8 cellular contexts compared by ENCODE assay signal in the genomic region with DNA sequence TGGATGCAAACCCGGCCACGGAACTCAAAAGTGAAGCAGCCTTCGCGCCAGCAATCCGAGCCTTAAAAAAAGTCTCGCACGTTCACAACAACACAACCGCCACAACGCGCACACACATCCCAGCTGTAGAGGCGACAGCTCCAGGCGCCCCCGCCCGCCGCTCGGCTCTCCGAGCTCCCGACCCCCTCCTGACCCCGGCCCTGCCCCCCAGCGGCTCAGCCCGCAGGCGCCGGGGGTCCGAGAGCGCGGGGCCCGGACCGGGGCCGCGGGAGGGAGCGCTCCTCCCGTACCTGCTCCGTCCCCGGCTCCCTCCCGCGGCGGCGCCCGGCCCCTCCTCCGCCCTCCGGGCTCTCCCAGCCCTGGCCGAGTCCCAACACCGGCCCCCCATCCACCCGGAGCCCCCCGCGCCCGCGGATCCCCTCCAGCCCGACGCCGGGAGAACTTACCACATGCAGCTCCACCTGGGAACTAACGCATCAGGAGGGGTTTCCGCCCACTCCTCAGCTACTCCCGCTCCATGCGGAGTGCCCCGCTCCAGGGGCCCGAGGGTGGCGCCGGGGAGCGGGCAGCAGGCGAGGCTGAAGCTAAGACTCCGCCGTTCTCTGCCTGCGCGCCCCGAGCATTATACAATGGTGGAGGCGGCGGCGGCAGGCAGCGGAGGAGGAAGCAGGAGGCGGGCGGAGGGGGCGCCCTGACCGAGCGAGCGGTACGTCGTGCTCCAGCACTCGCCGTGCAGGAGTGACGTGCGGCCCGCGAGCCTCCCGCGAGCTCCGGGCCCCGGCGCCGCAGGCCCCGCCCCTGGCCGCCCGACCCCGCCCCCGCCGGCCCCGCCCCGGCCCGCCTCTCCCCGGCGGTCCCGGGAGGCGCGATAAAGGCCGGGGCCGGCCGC. TPM values are rescaled to one million over a fixed set of nuclear protein-coding genes. Genes with fewer than 3 reads are reported as not detected.
A peak's percentile ranks its signal among the peaks of the same experiment; 100 is the strongest.
DNase-seq lines count a peak whose midpoint lies in the region; ATAC-seq and TF ChIP-seq lines count a peak whose summit lies in the region.

A gene with protein sequence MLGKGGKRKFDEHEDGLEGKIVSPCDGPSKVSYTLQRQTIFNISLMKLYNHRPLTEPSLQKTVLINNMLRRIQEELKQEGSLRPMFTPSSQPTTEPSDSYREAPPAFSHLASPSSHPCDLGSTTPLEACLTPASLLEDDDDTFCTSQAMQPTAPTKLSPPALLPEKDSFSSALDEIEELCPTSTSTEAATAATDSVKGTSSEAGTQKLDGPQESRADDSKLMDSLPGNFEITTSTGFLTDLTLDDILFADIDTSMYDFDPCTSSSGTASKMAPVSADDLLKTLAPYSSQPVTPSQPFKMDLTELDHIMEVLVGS (minus strand): TSS at position 740 of the 889 bp plus-strand sequence. CDS start 17,042 bp downstream, outside the sequence.

- H3K36me3 ChIP-seq in psoas muscle (ENCODE audit: insufficient read depth in 1 of 2, low read depth in 1 of 2) = no peaks in the 10 kb centered on the region
- H3K36me3 ChIP-seq in uterus = no peaks in the 10 kb centered on the region

- H3K4me3 ChIP-seq in GM12865 (ENCODE audit: low read depth, low read length) (peak within 1 kb of the TSS; percentile 76), psoas muscle (peak within 1 kb of the TSS; percentile 82), uterus (peak within 1 kb of the TSS; percentile 94 to 98)

- H3K9me3 ChIP-seq in psoas muscle (no peaks in the 10 kb centered on the region), uterus (no peaks in the 10 kb centered on the region)

- H3K27me3 ChIP-seq in psoas muscle (ENCODE audit: insufficient read depth in 3 of 3, low read length in 2 of 3) = no peaks in the 10 kb centered on the region
- no peaks in the 10 kb centered on the region for H3K27me3 ChIP-seq in uterus

- peak within 1 kb of the TSS; percentile 91 to 92 for H3K27ac Mint-ChIP-seq in T-cell

- peak; percentile 94 for DNase-seq in GM12865 (ENCODE audit: low read depth)
- peak; percentile 82 for DNase-seq in NCI-H1436 (lab: John Stamatoyannopoulos, UW)
- DNase-seq in T-cell = peak; percentile 71 to 92 (median 84)
- peak; percentile 93 for DNase-seq in left cardiac atrium
- DNase-seq in psoas muscle = peak; percentile 89 to 95
- DNase-seq in uterus = peak; percentile 88 to 89

- intact Hi-C loops in left cardiac atrium (cut with DNase I) (loop anchor here (5.0 to 10.0 kb wide), 2 partner anchors 91 to 99 kb away; no protein-coding TSS in a partner anchor), psoas muscle (cut with DNase I) (loop anchor here (2.0 to 5.0 kb wide), 6 partner anchors 97 to 646 kb away; no protein-coding TSS in a partner anchor), uterus (cut with DNase I; ENCODE audit: low total_unique reads) (loop anchor here (10.0 kb wide), 1 partner anchor 111 kb away; no protein-coding TSS in a partner anchor)

- H3K27me3 Mint-ChIP-seq in T-cell = no peaks in the 10 kb centered on the region

- no peaks in the 10 kb centered on the region for H3K9me3 Mint-ChIP-seq in T-cell

- TF ChIP-seq CTCF in GM12865 (IDR thresholded peaks at IDR 0.05; ENCODE audit: insufficient read depth, low read depth, low read length, missing control alignments) (peak; percentile 14), psoas muscle (IDR thresholded peaks at IDR 0.05) (no peak), uterus (IDR thresholded peaks at IDR 0.05) (peak in 2 of 4 experiments; percentile 2 to 5)

- H3K4me3 Mint-ChIP-seq in T-cell = peak within 1 kb of the TSS; percentile 88 to 91 (median 89)

- POLR2A ChIA-PET in T-cell (lab: Charles Lee) = interaction anchor here (0.5 to 3.4 kb wide), 21 partner anchors 8 to 574 kb away, joined by 3 to 29 read pairs (median 4); a partner anchor contains a TSS

- 0% methylated on average over 81 to 106 of the region's 107 CpGs for WGBS in adipose tissue, 3 donors
- 0% methylated on average over 59 to 98 of the region's 107 CpGs for WGBS in psoas muscle, 3 donors

- no peaks in the 10 kb centered on the region for H3K36me3 Mint-ChIP-seq in T-cell

- peaks cover 76 to 82% (median 77%) of the 10 kb centered on the region in 3 donors for H3K4me1 Mint-ChIP-seq in T-cell

- peak; percentile 77 for ATAC-seq in HG02678 (IDR thresholded peaks at IDR 0.05; ENCODE audit: unreplicated experiment)
- peak; percentile 89 to 91 (median 90) for ATAC-seq in T-cell (replicated peaks in 1 of 4)
- peak; percentile 92 for ATAC-seq in left cardiac atrium
- peak; percentile 83 to 89 (median 86) for ATAC-seq in psoas muscle

- CTCF ChIA-PET in T-cell (lab: Charles Lee) = interaction anchor here (0.6 to 7.4 kb wide), 31 partner anchors 9 to 672 kb away, joined by 3 to 78 read pairs (median 4); a partner anchor contains a TSS

- H3K4me1 ChIP-seq in psoas muscle (peaks cover 41% of the 10 kb centered on the region), uterus (no peaks in the 10 kb centered on the region)

- peak within 1 kb of the TSS; percentile 97 for H3K27ac ChIP-seq in adipose tissue (ENCODE audit: low read depth, low read length)
- H3K27ac ChIP-seq in psoas muscle = peak within 1 kb of the TSS; percentile 98
- H3K27ac ChIP-seq in uterus = peak within 1 kb of the TSS; percentile 98 to 100

- peak in 1 of 2 donors; percentile 89 for TF ChIP-seq POLR2A in uterus (IDR thresholded peaks at IDR 0.05)

RNA-seq across cellular contexts. Expression of the gene that starts here (rescaled TPM):
- total RNA-seq in T-cell = 10 to 100 TPM; 22.8 to 39.7 (median 27.4) TPM
- 10 to 100 TPM in 1 of 3 donors, 1 to 10 TPM in 2; 3.9 to 17.3 (median 8.9) TPM for polyA plus RNA-seq in adipose tissue
- 10 to 100 TPM; 14.3 to 14.7 TPM for total RNA-seq in left cardiac atrium
- total RNA-seq in psoas muscle = 10 to 100 TPM; 10.3 to 13.2 (median 11.5) TPM
- 1 to 10 TPM; 3.3 to 9.2 (median 4.1) TPM for polyA plus RNA-seq in psoas muscle
- 10 to 100 TPM in 2 of 4 donors, 1 to 10 TPM in 2; 1.8 to 29.5 (median 8.9) TPM for total RNA-seq in uterus

Comparison
In these comparisons a context has a peak if more than half of its experiments do, and no peak if none do; other contexts are left out.
1. Peak in every context shown above with its lines: DNase-seq, ATAC-seq, H3K4me3 ChIP-seq and H3K27ac ChIP-seq.